Comparison of ENCODE assay signal across 21 cellular contexts in the genomic region with DNA sequence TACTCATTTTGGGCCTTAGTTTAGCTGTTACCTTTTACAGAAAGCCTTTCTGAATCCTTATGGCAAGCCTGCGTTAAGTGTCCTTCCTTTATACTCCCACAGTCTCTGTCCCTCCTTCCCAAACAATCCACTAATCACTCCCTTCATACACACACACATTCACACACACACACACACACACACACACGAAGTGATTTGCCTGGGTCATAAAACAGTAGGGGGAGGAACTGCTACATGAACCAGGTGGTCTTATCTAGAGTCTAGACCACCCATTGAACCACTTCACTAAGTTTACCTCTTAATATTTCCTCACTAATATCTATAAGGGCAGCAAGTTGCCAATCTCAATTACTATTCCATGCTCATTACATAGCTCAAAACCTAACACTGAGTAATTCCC.
DNase-seq lines count a peak whose midpoint lies in the region; ATAC-seq and TF ChIP-seq lines count a peak whose summit lies in the region.
"Had no signal": no experiment of that assay in that cellular context is flagged by ENCODE, and none has a peak within 500 bp of the region (broad histone marks: within the 10 kb centered on the region; RNA-seq: fewer than 3 reads in every experiment).

No MANE protein-coding gene starts in this region.

- peaks cover 11% of the 10 kb centered on the region for H3K4me1 Mint-ChIP-seq in nephron progenitor cell
- H3K4me1 Mint-ChIP-seq: B cell; CD4-positive, CD25-positive, alpha-beta regulatory T cell had no signal

- 0 out of 2 replicates have a peak, but pooled peaks cover 2% of the 10 kb centered on the region for H3K4me1 ChIP-seq in HEK293 (ENCODE audit: control insufficient read depth, insufficient read depth, low read length)
- peaks cover 7% of the 10 kb centered on the region; the same call in 1 of the 2 replicates for H3K4me1 ChIP-seq in SJCRH30
- H3K4me1 ChIP-seq in mesenchymal stem cell (ENCODE audit: control insufficient read depth, insufficient read depth, low read depth, low read length) = no peaks in the 10 kb centered on the region
- peaks cover 0 to 5% of the 10 kb centered on the region in 2 donors for H3K4me1 ChIP-seq in neuronal stem cell (ENCODE audit: control insufficient read depth in 2 of 2, insufficient read depth in 1 of 2, low read depth in 1 of 2, low read length in 2 of 2)
- H3K4me1 ChIP-seq: BLaER1, Caco-2 had no signal

- H2BK120ac ChIP-seq in mesenchymal stem cell (ENCODE audit: low read depth, low read length) (no peak overlapping the region), neuronal stem cell (ENCODE audit: low read depth, low read length) (no peak overlapping the region)

- H2BK15ac ChIP-seq in mesenchymal stem cell (ENCODE audit: low read depth, poor library complexity, severe bottlenecking) (no peak overlapping the region), neuronal stem cell (ENCODE audit: low read length) (no peak overlapping the region)

- H3K9me3 ChIP-seq in HEK293 (ENCODE audit: control insufficient read depth, insufficient read depth, low read depth, low read length) (no peaks in the 10 kb centered on the region), SJCRH30 (replicated peaks) (no peaks in the 10 kb centered on the region), mesenchymal stem cell (ENCODE audit: control insufficient read depth, low read length) (no peaks in the 10 kb centered on the region), neuronal stem cell (replicated peaks in 1 of 2; ENCODE audit: control insufficient read depth in 2 of 2, insufficient read depth in 1 of 2, low read depth in 1 of 2, low read length in 2 of 2) (no peaks in the 10 kb centered on the region)
- H3K9me3 ChIP-seq: BLaER1, Caco-2 had no signal

- TF ChIP-seq CTCF in HEK293 (tag by site-specific recombination; IDR thresholded peaks at IDR 0.05) (no peak), nephron progenitor cell (IDR thresholded peaks at IDR 0.05) (no peak), lower leg skin (IDR thresholded peaks at IDR 0.05) (no peak)

- H3K27me3 Mint-ChIP-seq in nephron progenitor cell (ENCODE audit: low read depth, poor library complexity) = no peaks in the 10 kb centered on the region
- H3K27me3 Mint-ChIP-seq: B cell; CD4-positive, CD25-positive, alpha-beta regulatory T cell had no signal

- no peak for ATAC-seq in HG03354 (IDR thresholded peaks at IDR 0.05; ENCODE audit: poor library complexity, severe bottlenecking, unreplicated experiment)
- ATAC-seq: CD8-positive, alpha-beta T cell; HCT116 had no signal

- intact Hi-C loops in lower leg skin (cut with DNase I; ENCODE audit: low total_unique reads) = no loop called here

- H3K27me3 ChIP-seq in SJCRH30 (no peaks in the 10 kb centered on the region), mesenchymal stem cell (ENCODE audit: control insufficient read depth in 1 of 2, insufficient read depth in 1 of 2, low read length in 2 of 2) (peaks cover 0 to 3% of the 10 kb centered on the region in 2 experiments), neuronal stem cell (ENCODE audit: control insufficient read depth in 3 of 3, insufficient read depth in 3 of 3, low read depth in 1 of 3, low read length in 3 of 3) (no peaks in the 10 kb centered on the region)
- H3K27me3 ChIP-seq: BLaER1 had no signal

- H3K9ac ChIP-seq in mesenchymal stem cell (ENCODE audit: low read length) (no peak overlapping the region), neuronal stem cell (ENCODE audit: low read depth, low read length, poor library complexity) (no peak overlapping the region)
- H3K9ac ChIP-seq: BLaER1, GM23248 had no signal

- no peak overlapping the region for H3K18ac ChIP-seq in mesenchymal stem cell (ENCODE audit: low read depth in 1 of 2, low read length in 2 of 2)
- H3K18ac ChIP-seq in neuronal stem cell (ENCODE audit: low read length) = no peak overlapping the region

- H3K4me3 ChIP-seq in HEK293 (ENCODE audit: low read depth, low read length) (no peak overlapping the region), SJCRH30 (no peak overlapping the region), mesenchymal stem cell (ENCODE audit: insufficient read depth in 1 of 2, low read depth in 1 of 2, low read length in 2 of 2) (no peak overlapping the region), neuronal stem cell (ENCODE audit: low read length in 2 of 2) (no peak overlapping the region), lower leg skin (ENCODE audit: low read depth, poor library complexity, severe bottlenecking) (no peak overlapping the region)
- H3K4me3 ChIP-seq: BLaER1, GM23248 had no signal

- H2BK5ac ChIP-seq in mesenchymal stem cell (ENCODE audit: low read depth, low read length, poor library complexity, severe bottlenecking) (no peak overlapping the region), neuronal stem cell (ENCODE audit: low read length) (no peak overlapping the region)

- whole genome bisulfite sequencing in mesenchymal stem cell = 14% methylated on average over 2 of the region's 2 CpGs
- WGBS in neuronal stem cell (ENCODE audit: extremely low coverage in 2 of 2, insufficient read length in 2 of 2, insufficient replicate concordance in 1 of 2), 2 donors = no CpG with 5 or more reads among the region's 2 CpGs
- WGBS in lower leg skin, 2 donors = 35 to 38% methylated on average over 2 of the region's 2 CpGs

- CTCF ChIA-PET in HEK293 (lab: Yijun Ruan, JAX) = interaction anchor here (0.6 kb wide), 1 partner anchor 9 kb away, joined by 6 read pairs; no protein-coding TSS in a partner anchor

- H3K27ac Mint-ChIP-seq in nephron progenitor cell = peak overlapping the region; percentile 64
- H3K27ac Mint-ChIP-seq: B cell; CD4-positive, CD25-positive, alpha-beta regulatory T cell; CD8-positive, alpha-beta T cell; H9; HFFc6 had no signal

- H3K14ac ChIP-seq in mesenchymal stem cell (ENCODE audit: low read length in 2 of 2) (no peak overlapping the region), neuronal stem cell (ENCODE audit: low read length) (no peak overlapping the region)

- H4K91ac ChIP-seq in mesenchymal stem cell (ENCODE audit: low read length) (no peak overlapping the region), neuronal stem cell (ENCODE audit: low read depth, low read length, poor library complexity) (no peak overlapping the region)

- no peak overlapping the region for H3K27ac ChIP-seq in HEK293 (ENCODE audit: extremely low read depth, low read depth, low read length)
- peak overlapping the region; percentile 39; the same call in 1 of the 2 replicates for H3K27ac ChIP-seq in SJCRH30
- no peak overlapping the region for H3K27ac ChIP-seq in mesenchymal stem cell (ENCODE audit: low read length, poor library complexity, severe bottlenecking)
- H3K27ac ChIP-seq in neuronal stem cell (replicated peaks; ENCODE audit: low read length) = no peak overlapping the region
- H3K27ac ChIP-seq: 22Rv1, BLaER1, C4-2B, GM23248 had no signal

- H2BK12ac ChIP-seq in mesenchymal stem cell (ENCODE audit: low read length in 2 of 2) = no peak overlapping the region
- H2BK12ac ChIP-seq in neuronal stem cell (ENCODE audit: low read length) = no peak overlapping the region

- H3K79me1 ChIP-seq in mesenchymal stem cell (replicated peaks; ENCODE audit: low read length, poor library complexity, severe bottlenecking) (no peaks in the 10 kb centered on the region), neuronal stem cell (ENCODE audit: low read depth, low read length) (no peaks in the 10 kb centered on the region)

- no peak overlapping the region for H3K4me3 Mint-ChIP-seq in nephron progenitor cell
- H3K4me3 Mint-ChIP-seq: B cell; CD4-positive, CD25-positive, alpha-beta regulatory T cell; CD8-positive, alpha-beta T cell; H9; HFFc6 had no signal

- no peaks in the 10 kb centered on the region for H3K36me3 ChIP-seq in HEK293 (ENCODE audit: control insufficient read depth in 2 of 2, insufficient read depth in 1 of 2, low read length in 2 of 2)
- no peaks in the 10 kb centered on the region for H3K36me3 ChIP-seq in SJCRH30
- H3K36me3 ChIP-seq in mesenchymal stem cell (ENCODE audit: control insufficient read depth in 1 of 2, insufficient read depth in 2 of 2, low read depth in 1 of 2, low read length in 2 of 2) = no peaks in the 10 kb centered on the region
- no peaks in the 10 kb centered on the region for H3K36me3 ChIP-seq in neuronal stem cell (replicated peaks in 1 of 2; ENCODE audit: control insufficient read depth in 2 of 2, insufficient read depth in 2 of 2, low read length in 2 of 2)
- H3K36me3 ChIP-seq: BLaER1 had no signal

- DNase-seq in SJCRH30 = peak in 1 of 2 experiments; percentile 42
- no peak for DNase-seq in mesenchymal stem cell
- DNase-seq in nephron progenitor cell = no peak
- DNase-seq in stimulated activated CD8-positive, alpha-beta memory T cell treated with anti-CD3 and anti-CD28 coated beads, Interleukin-4, amount 100 ng/mL, for 48 hours = no peak
- DNase-seq in neuronal stem cell (ENCODE audit: low spot score) = no peak
- DNase-seq in lower leg skin (ENCODE audit: low spot score in 2 of 2) = no peak
- DNase-seq: Caco-2; CD4-positive, CD25-positive, alpha-beta regulatory T cell; CD8-positive, alpha-beta T cell; DMS153; DND-41; GM23248; H9; HFFc6 had no signal

- no peak overlapping the region for H3K4ac ChIP-seq in mesenchymal stem cell (ENCODE audit: low read depth in 1 of 2, low read length in 2 of 2)
- no peak overlapping the region for H3K4ac ChIP-seq in neuronal stem cell (ENCODE audit: low read length)

- POLR2A ChIA-PET in HEK293 (lab: Yijun Ruan, JAX) = no interaction called here

- H2AK5ac ChIP-seq in mesenchymal stem cell (ENCODE audit: low read length, severe bottlenecking) = no peak overlapping the region
- H2AK5ac ChIP-seq in neuronal stem cell (ENCODE audit: low read depth, low read length) = no peak overlapping the region

- H2AFZ ChIP-seq in mesenchymal stem cell (ENCODE audit: low read depth, low read length) = no peak overlapping the region
- H2AFZ ChIP-seq in neuronal stem cell (ENCODE audit: low read length) = no peak overlapping the region
- H2AFZ ChIP-seq: GM23248 had no signal

- H3K4me2 ChIP-seq in mesenchymal stem cell (ENCODE audit: low read length, poor library complexity, severe bottlenecking) = no peak overlapping the region
- no peak overlapping the region for H3K4me2 ChIP-seq in neuronal stem cell (ENCODE audit: insufficient read depth, low read length, poor library complexity, severe bottlenecking)
- H3K4me2 ChIP-seq: BLaER1 had no signal

- no peaks in the 10 kb centered on the region for H3K9me3 Mint-ChIP-seq in nephron progenitor cell
- H3K9me3 Mint-ChIP-seq: CD8-positive, alpha-beta T cell; H9 had no signal

- no peak for TF ChIP-seq POLR2A in lower leg skin (IDR thresholded peaks at IDR 0.05)

- peak overlapping the region; percentile 49 for H4K8ac ChIP-seq in mesenchymal stem cell (ENCODE audit: low read length)
- H4K8ac ChIP-seq in neuronal stem cell (ENCODE audit: low read depth, low read length) = no peak overlapping the region

- H3K36me3 Mint-ChIP-seq in nephron progenitor cell (ENCODE audit: low read depth) = no peaks in the 10 kb centered on the region
- H3K36me3 Mint-ChIP-seq: CD4-positive, CD25-positive, alpha-beta regulatory T cell; CD8-positive, alpha-beta T cell had no signal

- no peak overlapping the region for H3K23ac ChIP-seq in mesenchymal stem cell (ENCODE audit: low read length in 2 of 2)
- no peak overlapping the region for H3K23ac ChIP-seq in neuronal stem cell (ENCODE audit: low read depth, low read length, poor library complexity)

TF ChIP-seq in HEK293, 187 proteins besides CTCF, POLR2A, EP300 and RAD21 (continues in another document):
- 0 out of 2 replicates have a peak, but pooled peaks have one; percentile 22 for TF ChIP-seq ZIC2 (tag by site-specific recombination; IDR thresholded peaks at IDR 0.05)
- TF ChIP-seq FEZF1 (tag by site-specific recombination; IDR thresholded peaks at IDR 0.05) = 0 out of 2 replicates have a peak, but pooled peaks have one; percentile 38
